12 cellular contexts compared by ENCODE assay signal in genomic region chrX:98294310-98294709, GRCh38.
A peak's percentile ranks its signal among the peaks of the same experiment; 100 is the strongest.
DNase-seq lines count a peak whose midpoint lies in the region; ATAC-seq and TF ChIP-seq lines count a peak whose summit lies in the region.
"Had no signal": no experiment of that assay in that cellular context is flagged by ENCODE, and none has a peak within 500 bp of the region (broad histone marks: within the 10 kb centered on the region; RNA-seq: fewer than 3 reads in every experiment).

No MANE protein-coding gene starts in this region.

- no peak overlapping the region for H3K27ac Mint-ChIP-seq in neural progenitor cell
- H3K27ac Mint-ChIP-seq in CD8-positive, alpha-beta T cell: no peak overlapping the region
- H3K27ac Mint-ChIP-seq: CD4-positive, alpha-beta memory T cell had no signal

- H3K27me3 ChIP-seq in HUES48 (ENCODE audit: control insufficient read depth, insufficient read depth, low read length) (no peaks in the 10 kb centered on the region), Karpas-422 (ENCODE audit: low read length) (no peaks in the 10 kb centered on the region), neural progenitor cell (no peaks in the 10 kb centered on the region), SJCRH30 (no peaks in the 10 kb centered on the region)
- H3K27me3 ChIP-seq in CD8-positive, alpha-beta T cell (ENCODE audit: insufficient read depth, low read length): no peaks in the 10 kb centered on the region

- no peak for ATAC-seq in CD8-positive, alpha-beta T cell

- no peaks in the 10 kb centered on the region for H3K4me1 Mint-ChIP-seq in neural progenitor cell
- no peaks in the 10 kb centered on the region for H3K4me1 Mint-ChIP-seq in CD8-positive, alpha-beta T cell (ENCODE audit: low read depth)
- H3K4me1 Mint-ChIP-seq: CD4-positive, alpha-beta memory T cell had no signal

- TF ChIP-seq CTCF in neural progenitor cell (IDR thresholded peaks at IDR 0.05): no peak
- TF ChIP-seq CTCF in CD8-positive, alpha-beta T cell (IDR thresholded peaks at IDR 0.05): no peak

- H3K9me3 Mint-ChIP-seq in neural progenitor cell: peaks cover 4% of the 10 kb centered on the region
- H3K9me3 Mint-ChIP-seq in CD8-positive, alpha-beta T cell: no peaks in the 10 kb centered on the region

- CTCF ChIA-PET in CD8-positive, alpha-beta T cell (lab: Charles Lee): no interaction called here

- H3K9me2 ChIP-seq in Karpas-422 (replicated peaks; ENCODE audit: insufficient read depth, low read length): no peaks in the 10 kb centered on the region

- no peaks in the 10 kb centered on the region for H3K36me3 Mint-ChIP-seq in neural progenitor cell
- no peaks in the 10 kb centered on the region for H3K36me3 Mint-ChIP-seq in CD8-positive, alpha-beta T cell
- H3K36me3 Mint-ChIP-seq: CD4-positive, alpha-beta memory T cell had no signal

- H3K9me3 ChIP-seq in HUES48 (ENCODE audit: control insufficient read depth, insufficient read depth, low read length) (peaks cover 11% of the 10 kb centered on the region; the same call in 1 of the 2 replicates), Karpas-422 (ENCODE audit: low read length) (no peaks in the 10 kb centered on the region), neural progenitor cell (ENCODE audit: low read depth) (no peaks in the 10 kb centered on the region), SJCRH30 (replicated peaks) (no peaks in the 10 kb centered on the region)
- no peaks in the 10 kb centered on the region for H3K9me3 ChIP-seq in CD8-positive, alpha-beta T cell (ENCODE audit: low read length)

- H3K27me3 Mint-ChIP-seq in neural progenitor cell (ENCODE audit: insufficient read depth, low read depth): no peaks in the 10 kb centered on the region
- no peaks in the 10 kb centered on the region for H3K27me3 Mint-ChIP-seq in CD8-positive, alpha-beta T cell (ENCODE audit: low read depth)
- H3K27me3 Mint-ChIP-seq: CD4-positive, alpha-beta memory T cell had no signal

- H2AFZ ChIP-seq in Karpas-422 (ENCODE audit: low read length) (peak overlapping the region; percentile 36; the same call in 1 of the 2 replicates), neural progenitor cell (replicated peaks) (peak overlapping the region; percentile 76)

- H3K36me3 ChIP-seq in HUES48 (ENCODE audit: control insufficient read depth, insufficient read depth, low read length) (no peaks in the 10 kb centered on the region), Karpas-422 (ENCODE audit: insufficient read depth, low read length) (no peaks in the 10 kb centered on the region), neural progenitor cell (no peaks in the 10 kb centered on the region), SJCRH30 (no peaks in the 10 kb centered on the region)
- H3K36me3 ChIP-seq in CD8-positive, alpha-beta T cell (ENCODE audit: insufficient read depth, low read length): no peaks in the 10 kb centered on the region

- H3K4me1 ChIP-seq in HUES48 (ENCODE audit: control insufficient read depth, insufficient read depth, low read length) (peaks cover 46% of the 10 kb centered on the region), Karpas-422 (ENCODE audit: low read length) (peaks cover 2% of the 10 kb centered on the region; the same call in 1 of the 2 replicates), neural progenitor cell (peaks cover 23% of the 10 kb centered on the region), SJCRH30 (no peaks in the 10 kb centered on the region)
- no peaks in the 10 kb centered on the region for H3K4me1 ChIP-seq in CD8-positive, alpha-beta T cell (ENCODE audit: insufficient read depth, low read length)

- DNase-seq in Karpas-422: no peak
- DNase-seq in neural progenitor cell (ENCODE audit: low spot score): no peak
- DNase-seq in SJCRH30: no peak
- DNase-seq in H4 (ENCODE audit: low spot score): no peak
- no peak for DNase-seq in CD8-positive, alpha-beta T cell
- DNase-seq: C1 segment of cervical spinal cord; CD4-positive, alpha-beta memory T cell; DMS 273 treated with DMSO at 0.1 percent for 48 hours; DMS79; GF-D8; HCEC 1CT had no signal

- H3K9ac ChIP-seq in HUES48 (ENCODE audit: low read depth, low read length): no peak overlapping the region
- H3K9ac ChIP-seq in Karpas-422 (ENCODE audit: low read length): no peak overlapping the region
- no peak overlapping the region for H3K9ac ChIP-seq in neural progenitor cell

- no peak overlapping the region for H3K4me3 Mint-ChIP-seq in neural progenitor cell
- no peak overlapping the region for H3K4me3 Mint-ChIP-seq in CD8-positive, alpha-beta T cell
- H3K4me3 Mint-ChIP-seq: CD4-positive, alpha-beta memory T cell had no signal

- POLR2A ChIA-PET in CD8-positive, alpha-beta T cell (lab: Charles Lee): no interaction called here

- H3K4me2 ChIP-seq in Karpas-422 (ENCODE audit: low read depth, low read length, poor library complexity, severe bottlenecking): no peak overlapping the region
- H3K4me2 ChIP-seq in neural progenitor cell: no peak overlapping the region

- H4K20me1 ChIP-seq in Karpas-422 (ENCODE audit: insufficient read depth, low read depth, low read length) (no peaks in the 10 kb centered on the region), neural progenitor cell (ENCODE audit: low read depth) (no peaks in the 10 kb centered on the region)

- H3K79me2 ChIP-seq in Karpas-422 (ENCODE audit: low read length): no peaks in the 10 kb centered on the region
- H3K79me2 ChIP-seq in neural progenitor cell (ENCODE audit: low read depth): no peaks in the 10 kb centered on the region

- peak overlapping the region; percentile 63 for H3K27ac ChIP-seq in HUES48 (ENCODE audit: low read depth, low read length)
- no peak overlapping the region for H3K27ac ChIP-seq in Karpas-422 (ENCODE audit: low read length)
- H3K27ac ChIP-seq in neural progenitor cell: no peak overlapping the region
- H3K27ac ChIP-seq in SJCRH30: no peak overlapping the region
- no peak overlapping the region for H3K27ac ChIP-seq in CD8-positive, alpha-beta T cell (ENCODE audit: low read depth, low read length)

- H3K4me3 ChIP-seq in HUES48 (ENCODE audit: low read depth, low read length) (no peak overlapping the region), Karpas-422 (ENCODE audit: low read length) (no peak overlapping the region), neural progenitor cell (no peak overlapping the region), SJCRH30 (no peak overlapping the region)
- no peak overlapping the region for H3K4me3 ChIP-seq in CD8-positive, alpha-beta T cell (ENCODE audit: low read depth, low read length)

- peaks cover 6% of the 10 kb centered on the region for H3F3A ChIP-seq in neural progenitor cell (ENCODE audit: low read depth)

- intact Hi-C loops in CD8-positive, alpha-beta T cell (cut with DNase I, micrococcal nuclease): no loop called here
